ENCODE assay signal across 26 cellular contexts in genomic region chr3:56364665-56365064, GRCh38.
DNase-seq lines count a peak whose midpoint lies in the region; ATAC-seq, FAIRE-seq and TF ChIP-seq lines count a peak whose summit lies in the region.
"Had no signal": no experiment of that assay in that cellular context is flagged by ENCODE, and none has a peak within 500 bp of the region (broad histone marks: within the 10 kb centered on the region; RNA-seq: fewer than 3 reads in every experiment).

No MANE protein-coding gene starts in this region.

- H2BK5ac ChIP-seq in H1 (ENCODE audit: low read depth, low read length) (no peak overlapping the region), trophoblast cell (ENCODE audit: low read depth, low read length, poor library complexity) (no peak overlapping the region)

- no peaks in the 10 kb centered on the region for H3K9me3 ChIP-seq in H1 (ENCODE audit: insufficient read depth in 2 of 2, low read depth in 1 of 2, low read length in 1 of 2)
- no peaks in the 10 kb centered on the region for H3K9me3 ChIP-seq in trophoblast cell (ENCODE audit: insufficient read depth, low read depth, low read length)
- H3K9me3 ChIP-seq: BE2C, BLaER1 had no signal

- no peaks in the 10 kb centered on the region for H4K20me1 ChIP-seq in H1 (replicated peaks in 1 of 2; ENCODE audit: control insufficient read depth in 1 of 2, insufficient read depth in 2 of 2, low read length in 2 of 2)
- H4K20me1 ChIP-seq: BLaER1 had no signal

- H3K4me1 ChIP-seq in H1 (replicated peaks in 1 of 4; ENCODE audit: control insufficient read depth in 3 of 4, insufficient read depth in 4 of 4, low read length in 3 of 4) = peaks cover 0 to 6% (median under 1%) of the 10 kb centered on the region in 4 experiments; a peak in 2 of 7 replicates
- H3K4me1 ChIP-seq in trophoblast cell (ENCODE audit: control insufficient read depth in 1 of 2, insufficient read depth in 2 of 2, low read length in 2 of 2) = no peaks in the 10 kb centered on the region
- H3K4me1 ChIP-seq: BE2C, BLaER1 had no signal

- H3K4me3 ChIP-seq in H1 (ENCODE audit: extremely low read depth in 1 of 4, insufficient read depth in 2 of 4, low read depth in 3 of 4, low read length in 4 of 4) (no peak overlapping the region), trophoblast cell (ENCODE audit: low read depth, low read length) (no peak overlapping the region)
- H3K4me3 ChIP-seq: BLaER1, GM12878 had no signal

- H2BK12ac ChIP-seq in H1 (ENCODE audit: low read depth, low read length) (no peak overlapping the region), trophoblast cell (ENCODE audit: low read length) (no peak overlapping the region)

- 84% methylated on average over 3 of the region's 3 CpGs; no CpG with 5 or more reads in 1 of the 2 experiments for WGBS in H1 (ENCODE audit: extremely low coverage in 1 of 2, insufficient coverage in 1 of 2, insufficient read length in 1 of 2, insufficient replicate concordance in 2 of 2, low coverage in 1 of 2, low lambda C conversion rate in 2 of 2, missing lambda C conversion rate in 1 of 2), 2 experiments
- WGBS in trophoblast cell (ENCODE audit: extremely low coverage, insufficient coverage, insufficient read length) = no CpG with 5 or more reads among the region's 3 CpGs

- H3K23ac ChIP-seq in H1 (ENCODE audit: insufficient read length) (no peak overlapping the region), trophoblast cell (ENCODE audit: low read length) (no peak overlapping the region)

- DNase-seq in H1 (ENCODE audit: low read depth in 1 of 2, low spot score in 2 of 2) (no peak), myocyte (ENCODE audit: low read depth) (peak; percentile 5), trophoblast cell (peak; percentile 3 to 25), NCI-H774 (lab: John Stamatoyannopoulos, UW) (no peak), NOMO-1 (lab: John Stamatoyannopoulos, UW; ENCODE audit: unreplicated experiment in 2 of 2) (no peak), NCI-H187 treated with DMSO at 0.1 percent for 48 hours (lab: John Stamatoyannopoulos, UW) (no peak)
- DNase-seq: 8988T; ACHN; BE2C; C1 segment of cervical spinal cord; CD4-positive, alpha-beta memory T cell; CD4-positive, CD25-positive, alpha-beta regulatory T cell; CD8-positive, alpha-beta memory T cell; COR-L47; DMS 273 treated with DMSO at 0.1 percent for 48 hours; DMS153; DMS79; DND-41; EL; GDM1 had no signal

- H4K91ac ChIP-seq in H1 (replicated peaks; ENCODE audit: insufficient read length, low read length) (no peak overlapping the region), trophoblast cell (ENCODE audit: low read depth, low read length) (no peak overlapping the region)

- H3K23me2 ChIP-seq in H1 (ENCODE audit: low read depth, low read length) = no peaks in the 10 kb centered on the region

- no peak for ATAC-seq in GM18519 (IDR thresholded peaks at IDR 0.05; ENCODE audit: low FRiP score, unreplicated experiment)
- ATAC-seq: GM12878 had no signal

- H3K9ac ChIP-seq in H1 (replicated peaks in 1 of 4; ENCODE audit: extremely low read depth in 1 of 4, low read depth in 3 of 4, low read length in 3 of 4) (no peak overlapping the region), trophoblast cell (ENCODE audit: low read length) (no peak overlapping the region)
- H3K9ac ChIP-seq: BLaER1 had no signal

- no peaks in the 10 kb centered on the region for H3K79me1 ChIP-seq in H1 (ENCODE audit: low read depth, low read length)
- H3K79me1 ChIP-seq in trophoblast cell (ENCODE audit: low read length) = no peaks in the 10 kb centered on the region

- H3K14ac ChIP-seq in H1 (ENCODE audit: insufficient read length) (no peak overlapping the region), trophoblast cell (ENCODE audit: low read length) (no peak overlapping the region)

- TF ChIP-seq EP300 in H1 (IDR thresholded peaks at IDR 0.05; ENCODE audit: borderline replicate concordance in 1 of 2, low read depth in 2 of 2, low read length in 2 of 2) = no peak

- no peaks in the 10 kb centered on the region for H3K79me2 ChIP-seq in H1 (ENCODE audit: control insufficient read depth in 1 of 2, insufficient read depth in 2 of 2, low read length in 2 of 2)
- no peaks in the 10 kb centered on the region for H3K79me2 ChIP-seq in trophoblast cell (ENCODE audit: control insufficient read depth, insufficient read depth, low read length, poor library complexity)

- no peak overlapping the region for H2BK15ac ChIP-seq in H1 (ENCODE audit: low read length)

- no peak overlapping the region for H3K4me2 ChIP-seq in H1 (ENCODE audit: insufficient read depth in 1 of 2, low read depth in 2 of 2, low read length in 2 of 2)
- H3K4me2 ChIP-seq in trophoblast cell (ENCODE audit: low read length) = no peak overlapping the region
- H3K4me2 ChIP-seq: BLaER1 had no signal

- no peak overlapping the region for H3K27ac ChIP-seq in H1 (ENCODE audit: low read depth, low read length)
- H3K27ac ChIP-seq in trophoblast cell (ENCODE audit: low read depth, low read length) = no peak overlapping the region
- H3K27ac ChIP-seq: BLaER1 had no signal

- H2BK120ac ChIP-seq in H1 (replicated peaks; ENCODE audit: low read depth, low read length) (no peak overlapping the region), trophoblast cell (ENCODE audit: insufficient read depth, low read length, poor library complexity) (no peak overlapping the region)

- no peak for TF ChIP-seq POLR2A in H1 (IDR thresholded peaks at IDR 0.05; ENCODE audit: control extremely low read depth in 1 of 2, low read depth in 2 of 2, low read length in 2 of 2)

- POLR2A ChIA-PET in H1 (lab: Charles Lee; ENCODE audit: partially characterized antibody) = interaction anchor here (1.3 kb wide), 1 partner anchor 8 kb away, joined by 5 read pairs; no protein-coding TSS in a partner anchor

- no peak for TF ChIP-seq RAD21 in H1 (IDR thresholded peaks at IDR 0.05 in 1 of 2, conservative IDR thresholded peaks at IDR 0.05 in 1 of 2; ENCODE audit: low read depth in 2 of 2, low read length in 2 of 2)

- H4K8ac ChIP-seq in H1 (ENCODE audit: extremely low read depth, insufficient read depth, low read length) = no peak overlapping the region
- no peak overlapping the region for H4K8ac ChIP-seq in trophoblast cell (ENCODE audit: low read depth, low read length)

- H2AK5ac ChIP-seq in H1 (ENCODE audit: low read depth, low read length) (no peak overlapping the region), trophoblast cell (ENCODE audit: low read length) (no peak overlapping the region)

- CTCF ChIA-PET in H1 (lab: Charles Lee; ENCODE audit: partially characterized antibody) = interaction anchor here (1.0 to 3.3 kb wide), 5 partner anchors 17 to 107 kb away, joined by 3 to 12 read pairs (median 3); no protein-coding TSS in a partner anchor

- H4K5ac ChIP-seq in H1 (ENCODE audit: insufficient read length, low read depth, low read length) = no peak overlapping the region

- H3K36me3 ChIP-seq in H1 (ENCODE audit: control insufficient read depth in 2 of 4, insufficient read depth in 4 of 4, low read length in 3 of 4) (no peaks in the 10 kb centered on the region), trophoblast cell (ENCODE audit: control insufficient read depth in 1 of 2, insufficient read depth in 2 of 2, low read length in 2 of 2) (no peaks in the 10 kb centered on the region)
- H3K36me3 ChIP-seq: BE2C, BLaER1 had no signal

- H3K4ac ChIP-seq in H1 (replicated peaks; ENCODE audit: insufficient read length, low read depth, low read length) (no peak overlapping the region), trophoblast cell (ENCODE audit: low read depth, low read length) (no peak overlapping the region)

- no peaks in the 10 kb centered on the region for H3K27me3 ChIP-seq in H1 (replicated peaks in 1 of 4; ENCODE audit: control insufficient read depth in 3 of 4, extremely low read depth in 1 of 4, insufficient read depth in 3 of 4, low read length in 3 of 4)
- no peaks in the 10 kb centered on the region for H3K27me3 ChIP-seq in trophoblast cell (ENCODE audit: insufficient read depth, low read length)
- H3K27me3 ChIP-seq: BE2C, BLaER1 had no signal

- no peak overlapping the region for H3K56ac ChIP-seq in H1 (replicated peaks; ENCODE audit: insufficient read length, low read depth, low read length)

- no peak for FAIRE-seq in H1 (lab: Jason Lieb, UNC)
- FAIRE-seq: A204.1, GM12878, GM12892, GM18507 had no signal

- TF ChIP-seq CTCF in H1 (IDR thresholded peaks at IDR 0.05; ENCODE audit: control extremely low read depth in 1 of 3, insufficient read depth in 1 of 3, low read depth in 1 of 3, low read length in 3 of 3) = no peak

- H2AFZ ChIP-seq in H1 (ENCODE audit: low read length) = no peak overlapping the region
- H2AFZ ChIP-seq in trophoblast cell (ENCODE audit: insufficient read depth, low read length, poor library complexity) = no peak overlapping the region

- H3K18ac ChIP-seq in H1 (ENCODE audit: extremely low read depth, low read length) (no peak overlapping the region), trophoblast cell (ENCODE audit: low read length) (no peak overlapping the region)

- no peak overlapping the region for H4K12ac ChIP-seq in trophoblast cell (ENCODE audit: low read depth, low read length)

- no peak overlapping the region for H2BK20ac ChIP-seq in H1 (ENCODE audit: low read length)

TF ChIP-seq in H1, 55 proteins besides CTCF, POLR2A, EP300 and RAD21:
- TF ChIP-seq ZNF274 (IDR thresholded peaks at IDR 0.05; ENCODE audit: borderline replicate concordance, extremely low read depth, low read length) = no peak
- 0 out of 2 replicates have a peak, but pooled peaks have one; percentile 3 for TF ChIP-seq CEBPB (IDR thresholded peaks at IDR 0.05; ENCODE audit: low read depth, low read length)
- TF ChIP-seq, protein P1, sequence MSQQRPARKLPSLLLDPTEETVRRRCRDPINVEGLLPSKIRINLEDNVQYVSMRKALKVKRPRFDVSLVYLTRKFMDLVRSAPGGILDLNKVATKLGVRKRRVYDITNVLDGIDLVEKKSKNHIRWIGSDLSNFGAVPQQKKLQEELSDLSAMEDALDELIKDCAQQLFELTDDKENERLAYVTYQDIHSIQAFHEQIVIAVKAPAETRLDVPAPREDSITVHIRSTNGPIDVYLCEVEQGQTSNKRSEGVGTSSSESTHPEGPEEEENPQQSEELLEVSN (IDR thresholded peaks at IDR 0.05) = no peak

Comparison
In these comparisons a context has a peak if more than half of its experiments do, and no peak if none do; other contexts are left out.
1. DNase-seq: peak in myocyte (single experiment) and trophoblast cell (2 of 2); none in H1 (0 of 2), NCI-H774 (single experiment), NOMO-1 (0 of 2) and NCI-H187 treated with DMSO at 0.1 percent for 48 hours (single experiment).